ENCODE assay signal across 8 cellular contexts in the genomic region with DNA sequence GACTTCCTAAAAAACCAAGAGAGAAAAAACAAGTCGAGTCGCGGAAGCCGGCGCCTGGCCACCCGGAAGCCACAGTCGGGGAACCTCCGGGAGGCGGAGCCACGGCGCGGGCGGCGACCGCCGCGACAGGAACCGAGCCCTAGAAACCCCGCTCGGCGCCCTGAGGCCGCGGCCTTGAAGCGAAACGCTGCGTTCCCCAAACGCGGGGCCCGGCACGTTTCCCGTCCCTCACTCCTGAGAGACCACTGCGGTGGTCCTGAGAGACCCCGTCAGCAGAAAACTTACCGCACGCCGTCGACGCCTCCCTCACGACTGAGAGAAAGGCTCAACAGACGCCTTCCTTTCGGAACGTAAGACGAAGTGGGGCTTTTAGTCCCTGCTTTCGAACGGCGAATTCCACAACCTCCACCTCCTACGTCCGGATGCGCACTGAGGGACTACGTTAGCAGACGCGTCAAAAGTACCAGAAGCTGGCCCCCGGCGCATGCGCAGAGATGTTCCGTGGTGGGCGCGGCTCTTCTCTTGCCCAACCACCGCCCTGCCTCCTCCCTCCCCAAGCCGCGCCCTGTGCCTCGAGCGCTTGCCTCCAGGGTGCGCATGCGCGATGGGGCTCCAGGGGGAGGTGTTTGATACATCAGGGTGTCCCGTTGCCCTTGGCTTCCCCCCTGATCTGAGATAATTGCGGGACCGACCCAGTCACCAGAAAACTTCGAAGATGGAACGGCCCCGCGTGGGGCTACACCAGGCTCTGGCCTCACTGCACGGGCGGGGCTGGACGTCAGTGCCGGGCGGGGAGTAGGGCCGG. TPM values are rescaled to one million over a fixed set of nuclear protein-coding genes. Genes with fewer than 3 reads are reported as not detected.
DNase-seq lines count a peak whose midpoint lies in the region; ATAC-seq and TF ChIP-seq lines count a peak whose summit lies in the region.

A gene with protein sequence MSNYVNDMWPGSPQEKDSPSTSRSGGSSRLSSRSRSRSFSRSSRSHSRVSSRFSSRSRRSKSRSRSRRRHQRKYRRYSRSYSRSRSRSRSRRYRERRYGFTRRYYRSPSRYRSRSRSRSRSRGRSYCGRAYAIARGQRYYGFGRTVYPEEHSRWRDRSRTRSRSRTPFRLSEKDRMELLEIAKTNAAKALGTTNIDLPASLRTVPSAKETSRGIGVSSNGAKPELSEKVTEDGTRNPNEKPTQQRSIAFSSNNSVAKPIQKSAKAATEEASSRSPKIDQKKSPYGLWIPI (minus strand): TSS at position 431 of the 805 bp plus-strand sequence. CDS start 491 bp downstream, outside the sequence.

- no peaks in the 10 kb centered on the region for H3K27me3 ChIP-seq in heart left ventricle

- H3K4me1 Mint-ChIP-seq in type B pancreatic cell (ENCODE audit: unreplicated experiment), result peaks cover 31% of the 10 kb centered on the region

- H3K4me3 ChIP-seq in GM12865 (ENCODE audit: low read depth, low read length) (peak within 1 kb of the TSS; percentile 73), heart left ventricle (peak within 1 kb of the TSS; percentile 63 to 98 (median 80))

- H3K27ac Mint-ChIP-seq in type B pancreatic cell, result peak within 1 kb of the TSS; percentile 99

- peak within 1 kb of the TSS; percentile 97 for H3K4me3 Mint-ChIP-seq in type B pancreatic cell

- TF ChIP-seq POLR2A in heart left ventricle (IDR thresholded peaks at IDR 0.05), result peak; percentile 85 to 100

- H3K27ac ChIP-seq in adipose tissue (ENCODE audit: low read depth, low read length), result peak within 1 kb of the TSS; percentile 94
- H3K27ac ChIP-seq in heart left ventricle, result peak within 1 kb of the TSS; percentile 95 to 100 (median 100)

- H3K9me3 Mint-ChIP-seq in type B pancreatic cell, result no peaks in the 10 kb centered on the region

- H3K4me1 ChIP-seq in heart left ventricle, result peaks cover 7 to 46% (median 27%) of the 10 kb centered on the region in 12 donors

- no peaks in the 10 kb centered on the region for H3K27me3 Mint-ChIP-seq in type B pancreatic cell

- ATAC-seq in HG02763 (IDR thresholded peaks at IDR 0.05; ENCODE audit: unreplicated experiment) (peak; percentile 79), heart left ventricle (peak; percentile 92 to 97 (median 96))

- intact Hi-C loops in heart left ventricle (cut with DNase I), result loop anchor here in 4 of 10 donors (2.0 to 10.0 kb wide), 7 partner anchors 90 to 748 kb away; a partner anchor contains a TSS

- DNase-seq in GM12865 (ENCODE audit: low read depth), result peak; percentile 99
- DNase-seq in NCI-H1436 (lab: John Stamatoyannopoulos, UW), result peak; percentile 97
- DNase-seq in T follicular helper cell (ENCODE audit: low read depth), result peak; percentile 100
- DNase-seq in heart left ventricle, result peak; percentile 100
- peak; percentile 99 for DNase-seq in pons (ENCODE audit: low spot score)
- DNase-seq in type B pancreatic cell (ENCODE audit: extremely low spot score, unreplicated experiment), result peak; percentile 100

- WGBS in adipose tissue, 3 donors, result 0 to 1% (median 0%) methylated on average over 79 of the region's 79 CpGs
- WGBS in heart left ventricle, 4 donors, result 0 to 1% (median 0%) methylated on average over 29 to 79 of the region's 79 CpGs

- TF ChIP-seq CTCF in GM12865 (IDR thresholded peaks at IDR 0.05; ENCODE audit: insufficient read depth, low read depth, low read length, missing control alignments) (no peak), heart left ventricle (IDR thresholded peaks at IDR 0.05) (peak in 4 of 12 donors; percentile 12 to 27 (median 14)), type B pancreatic cell (conservative IDR thresholded peaks at IDR 0.05) (no peak)

- peaks cover 0 to 47% (median 32%) of the 10 kb centered on the region in 9 donors for H3K36me3 ChIP-seq in heart left ventricle

- H3K36me3 Mint-ChIP-seq in type B pancreatic cell, result peaks cover 25% of the 10 kb centered on the region

- no peaks in the 10 kb centered on the region for H3K9me3 ChIP-seq in heart left ventricle

RNA-seq across cellular contexts. Expression of the gene that starts here (rescaled TPM):
- polyA plus RNA-seq in adipose tissue (10 to 100 TPM; 39.4 to 87.5 (median 46.0) TPM), heart left ventricle (100 to 1,000 TPM in 1 of 2 donors, 10 to 100 TPM in 1; 19.3 to 114 TPM)
- total RNA-seq in heart left ventricle (10 to 100 TPM; 14.4 to 51.4 (median 29.4) TPM), type B pancreatic cell (ENCODE audit: low replicate concordance) (97.6 and 109 TPM in 2 replicates)

Comparison
In these comparisons a context has a peak if more than half of its experiments do, and no peak if none do; other contexts are left out.
1. Peak in every context shown above with its lines: DNase-seq, ATAC-seq, H3K4me3 ChIP-seq and H3K27ac ChIP-seq.